Comparison of ENCODE assay signal across 1 cellular context in the genomic region with DNA sequence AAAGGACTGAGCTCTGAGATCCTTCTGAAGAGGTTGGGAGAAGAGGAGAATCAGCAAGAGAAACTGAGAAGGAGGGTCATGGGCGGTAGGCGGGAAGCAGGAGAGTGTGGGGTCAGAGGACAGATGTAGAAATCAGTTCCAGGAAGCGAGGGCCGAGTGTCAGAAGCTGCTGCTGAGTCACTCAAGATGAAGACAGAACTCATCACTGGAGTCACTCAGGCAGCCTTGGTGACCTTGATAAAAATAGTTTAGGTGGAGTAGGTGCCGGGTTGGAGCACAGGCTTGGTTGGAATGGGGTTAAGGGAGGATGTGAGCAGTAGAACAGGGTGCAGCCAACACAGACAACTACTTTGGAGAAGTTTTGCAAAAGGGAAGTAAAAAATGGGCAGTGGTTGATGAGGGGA.
A peak's percentile ranks its signal among the peaks of the same experiment; 100 is the strongest.
TF ChIP-seq lines count a peak whose summit lies in the region.

No MANE protein-coding gene starts in this region.

TF ChIP-seq in K562, 482 proteins besides CTCF, POLR2A, EP300 and RAD21 (continues in another document):
- TF ChIP-seq, protein P1, sequence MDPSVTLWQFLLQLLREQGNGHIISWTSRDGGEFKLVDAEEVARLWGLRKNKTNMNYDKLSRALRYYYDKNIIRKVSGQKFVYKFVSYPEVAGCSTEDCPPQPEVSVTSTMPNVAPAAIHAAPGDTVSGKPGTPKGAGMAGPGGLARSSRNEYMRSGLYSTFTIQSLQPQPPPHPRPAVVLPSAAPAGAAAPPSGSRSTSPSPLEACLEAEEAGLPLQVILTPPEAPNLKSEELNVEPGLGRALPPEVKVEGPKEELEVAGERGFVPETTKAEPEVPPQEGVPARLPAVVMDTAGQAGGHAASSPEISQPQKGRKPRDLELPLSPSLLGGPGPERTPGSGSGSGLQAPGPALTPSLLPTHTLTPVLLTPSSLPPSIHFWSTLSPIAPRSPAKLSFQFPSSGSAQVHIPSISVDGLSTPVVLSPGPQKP (CRISPR knock-in tag; IDR thresholded peaks at IDR 0.05): no peak
- TF ChIP-seq KDM1A (IDR thresholded peaks at IDR 0.05) (peak; percentile 98 to 99), ETV5 (CRISPR knock-in tag; IDR thresholded peaks at IDR 0.05; ENCODE audit: low read depth) (no peak), SMARCB1 (IDR thresholded peaks at IDR 0.05; ENCODE audit: insufficient read length, low read depth) (no peak), TCFL5 (CRISPR knock-in tag; conservative IDR thresholded peaks at IDR 0.05) (no peak), ZFPM2 (CRISPR knock-in tag; IDR thresholded peaks at IDR 0.05) (no peak), TRIM24 (IDR thresholded peaks at IDR 0.05) (peak; percentile 77 to 92), FUS (optimal IDR thresholded peaks at IDR 0.05; ENCODE audit: low read depth, low read length) (no peak), MEF2D (tag; conservative IDR thresholded peaks at IDR 0.05; ENCODE audit: low read depth) (0 out of 2 replicates have a peak, but pooled peaks have one; percentile 69), YBX1 (IDR thresholded peaks at IDR 0.05) (no peak), SMARCA5 (IDR thresholded peaks at IDR 0.05) (no peak), E2F3 (CRISPR knock-in tag; IDR thresholded peaks at IDR 0.05) (no peak), DMBX1 (CRISPR knock-in tag; IDR thresholded peaks at IDR 0.05; ENCODE audit: borderline replicate concordance) (no peak), ZNF41 (CRISPR knock-in tag; conservative IDR thresholded peaks at IDR 0.05) (no peak), ZNF436 (CRISPR knock-in tag; IDR thresholded peaks at IDR 0.05) (no peak), ZNF589 (CRISPR knock-in tag; IDR thresholded peaks at IDR 0.05; ENCODE audit: low read depth) (peak; percentile 68; the same call in 1 of the 2 replicates), ZNF717 (CRISPR knock-in tag; IDR thresholded peaks at IDR 0.05) (no peak), ZC3H11A (IDR thresholded peaks at IDR 0.05; ENCODE audit: low read depth, low read length) (no peak), HNRNPL (IDR thresholded peaks at IDR 0.05; ENCODE audit: low read depth, low read length) (no peak), NFXL1 (CRISPR knock-in tag; IDR thresholded peaks at IDR 0.05) (no peak), ESRRB (CRISPR knock-in tag; IDR thresholded peaks at IDR 0.05; ENCODE audit: borderline replicate concordance) (no peak)
- TF ChIP-seq, protein P2, sequence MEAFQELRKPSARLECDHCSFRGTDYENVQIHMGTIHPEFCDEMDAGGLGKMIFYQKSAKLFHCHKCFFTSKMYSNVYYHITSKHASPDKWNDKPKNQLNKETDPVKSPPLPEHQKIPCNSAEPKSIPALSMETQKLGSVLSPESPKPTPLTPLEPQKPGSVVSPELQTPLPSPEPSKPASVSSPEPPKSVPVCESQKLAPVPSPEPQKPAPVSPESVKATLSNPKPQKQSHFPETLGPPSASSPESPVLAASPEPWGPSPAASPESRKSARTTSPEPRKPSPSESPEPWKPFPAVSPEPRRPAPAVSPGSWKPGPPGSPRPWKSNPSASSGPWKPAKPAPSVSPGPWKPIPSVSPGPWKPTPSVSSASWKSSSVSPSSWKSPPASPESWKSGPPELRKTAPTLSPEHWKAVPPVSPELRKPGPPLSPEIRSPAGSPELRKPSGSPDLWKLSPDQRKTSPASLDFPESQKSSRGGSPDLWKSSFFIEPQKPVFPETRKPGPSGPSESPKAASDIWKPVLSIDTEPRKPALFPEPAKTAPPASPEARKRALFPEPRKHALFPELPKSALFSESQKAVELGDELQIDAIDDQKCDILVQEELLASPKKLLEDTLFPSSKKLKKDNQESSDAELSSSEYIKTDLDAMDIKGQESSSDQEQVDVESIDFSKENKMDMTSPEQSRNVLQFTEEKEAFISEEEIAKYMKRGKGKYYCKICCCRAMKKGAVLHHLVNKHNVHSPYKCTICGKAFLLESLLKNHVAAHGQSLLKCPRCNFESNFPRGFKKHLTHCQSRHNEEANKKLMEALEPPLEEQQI (IDR thresholded peaks at IDR 0.05): no peak
- TF ChIP-seq, protein P3, sequence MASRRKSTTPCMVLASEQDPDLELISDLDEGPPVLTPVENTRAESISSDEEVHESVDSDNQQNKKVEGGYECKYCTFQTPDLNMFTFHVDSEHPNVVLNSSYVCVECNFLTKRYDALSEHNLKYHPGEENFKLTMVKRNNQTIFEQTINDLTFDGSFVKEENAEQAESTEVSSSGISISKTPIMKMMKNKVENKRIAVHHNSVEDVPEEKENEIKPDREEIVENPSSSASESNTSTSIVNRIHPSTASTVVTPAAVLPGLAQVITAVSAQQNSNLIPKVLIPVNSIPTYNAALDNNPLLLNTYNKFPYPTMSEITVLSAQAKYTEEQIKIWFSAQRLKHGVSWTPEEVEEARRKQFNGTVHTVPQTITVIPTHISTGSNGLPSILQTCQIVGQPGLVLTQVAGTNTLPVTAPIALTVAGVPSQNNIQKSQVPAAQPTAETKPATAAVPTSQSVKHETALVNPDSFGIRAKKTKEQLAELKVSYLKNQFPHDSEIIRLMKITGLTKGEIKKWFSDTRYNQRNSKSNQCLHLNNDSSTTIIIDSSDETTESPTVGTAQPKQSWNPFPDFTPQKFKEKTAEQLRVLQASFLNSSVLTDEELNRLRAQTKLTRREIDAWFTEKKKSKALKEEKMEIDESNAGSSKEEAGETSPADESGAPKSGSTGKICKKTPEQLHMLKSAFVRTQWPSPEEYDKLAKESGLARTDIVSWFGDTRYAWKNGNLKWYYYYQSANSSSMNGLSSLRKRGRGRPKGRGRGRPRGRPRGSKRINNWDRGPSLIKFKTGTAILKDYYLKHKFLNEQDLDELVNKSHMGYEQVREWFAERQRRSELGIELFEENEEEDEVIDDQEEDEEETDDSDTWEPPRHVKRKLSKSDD (conservative IDR thresholded peaks at IDR 0.05; ENCODE audit: low read length): no peak
- TF ChIP-seq, protein P4, sequence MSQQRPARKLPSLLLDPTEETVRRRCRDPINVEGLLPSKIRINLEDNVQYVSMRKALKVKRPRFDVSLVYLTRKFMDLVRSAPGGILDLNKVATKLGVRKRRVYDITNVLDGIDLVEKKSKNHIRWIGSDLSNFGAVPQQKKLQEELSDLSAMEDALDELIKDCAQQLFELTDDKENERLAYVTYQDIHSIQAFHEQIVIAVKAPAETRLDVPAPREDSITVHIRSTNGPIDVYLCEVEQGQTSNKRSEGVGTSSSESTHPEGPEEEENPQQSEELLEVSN (IDR thresholded peaks at IDR 0.05; ENCODE audit: borderline replicate concordance in 1 of 2, extremely low read depth in 1 of 2, insufficient read depth in 1 of 2, insufficient read length in 1 of 2, low read depth in 1 of 2, low read length in 1 of 2, poor library complexity in 1 of 2, severe bottlenecking in 1 of 2): peak; percentile 26 to 31
- TF ChIP-seq, protein P5, sequence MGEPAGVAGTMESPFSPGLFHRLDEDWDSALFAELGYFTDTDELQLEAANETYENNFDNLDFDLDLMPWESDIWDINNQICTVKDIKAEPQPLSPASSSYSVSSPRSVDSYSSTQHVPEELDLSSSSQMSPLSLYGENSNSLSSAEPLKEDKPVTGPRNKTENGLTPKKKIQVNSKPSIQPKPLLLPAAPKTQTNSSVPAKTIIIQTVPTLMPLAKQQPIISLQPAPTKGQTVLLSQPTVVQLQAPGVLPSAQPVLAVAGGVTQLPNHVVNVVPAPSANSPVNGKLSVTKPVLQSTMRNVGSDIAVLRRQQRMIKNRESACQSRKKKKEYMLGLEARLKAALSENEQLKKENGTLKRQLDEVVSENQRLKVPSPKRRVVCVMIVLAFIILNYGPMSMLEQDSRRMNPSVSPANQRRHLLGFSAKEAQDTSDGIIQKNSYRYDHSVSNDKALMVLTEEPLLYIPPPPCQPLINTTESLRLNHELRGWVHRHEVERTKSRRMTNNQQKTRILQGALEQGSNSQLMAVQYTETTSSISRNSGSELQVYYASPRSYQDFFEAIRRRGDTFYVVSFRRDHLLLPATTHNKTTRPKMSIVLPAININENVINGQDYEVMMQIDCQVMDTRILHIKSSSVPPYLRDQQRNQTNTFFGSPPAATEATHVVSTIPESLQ (CRISPR knock-in tag; IDR thresholded peaks at IDR 0.05): no peak
- TF ChIP-seq, protein P6, sequence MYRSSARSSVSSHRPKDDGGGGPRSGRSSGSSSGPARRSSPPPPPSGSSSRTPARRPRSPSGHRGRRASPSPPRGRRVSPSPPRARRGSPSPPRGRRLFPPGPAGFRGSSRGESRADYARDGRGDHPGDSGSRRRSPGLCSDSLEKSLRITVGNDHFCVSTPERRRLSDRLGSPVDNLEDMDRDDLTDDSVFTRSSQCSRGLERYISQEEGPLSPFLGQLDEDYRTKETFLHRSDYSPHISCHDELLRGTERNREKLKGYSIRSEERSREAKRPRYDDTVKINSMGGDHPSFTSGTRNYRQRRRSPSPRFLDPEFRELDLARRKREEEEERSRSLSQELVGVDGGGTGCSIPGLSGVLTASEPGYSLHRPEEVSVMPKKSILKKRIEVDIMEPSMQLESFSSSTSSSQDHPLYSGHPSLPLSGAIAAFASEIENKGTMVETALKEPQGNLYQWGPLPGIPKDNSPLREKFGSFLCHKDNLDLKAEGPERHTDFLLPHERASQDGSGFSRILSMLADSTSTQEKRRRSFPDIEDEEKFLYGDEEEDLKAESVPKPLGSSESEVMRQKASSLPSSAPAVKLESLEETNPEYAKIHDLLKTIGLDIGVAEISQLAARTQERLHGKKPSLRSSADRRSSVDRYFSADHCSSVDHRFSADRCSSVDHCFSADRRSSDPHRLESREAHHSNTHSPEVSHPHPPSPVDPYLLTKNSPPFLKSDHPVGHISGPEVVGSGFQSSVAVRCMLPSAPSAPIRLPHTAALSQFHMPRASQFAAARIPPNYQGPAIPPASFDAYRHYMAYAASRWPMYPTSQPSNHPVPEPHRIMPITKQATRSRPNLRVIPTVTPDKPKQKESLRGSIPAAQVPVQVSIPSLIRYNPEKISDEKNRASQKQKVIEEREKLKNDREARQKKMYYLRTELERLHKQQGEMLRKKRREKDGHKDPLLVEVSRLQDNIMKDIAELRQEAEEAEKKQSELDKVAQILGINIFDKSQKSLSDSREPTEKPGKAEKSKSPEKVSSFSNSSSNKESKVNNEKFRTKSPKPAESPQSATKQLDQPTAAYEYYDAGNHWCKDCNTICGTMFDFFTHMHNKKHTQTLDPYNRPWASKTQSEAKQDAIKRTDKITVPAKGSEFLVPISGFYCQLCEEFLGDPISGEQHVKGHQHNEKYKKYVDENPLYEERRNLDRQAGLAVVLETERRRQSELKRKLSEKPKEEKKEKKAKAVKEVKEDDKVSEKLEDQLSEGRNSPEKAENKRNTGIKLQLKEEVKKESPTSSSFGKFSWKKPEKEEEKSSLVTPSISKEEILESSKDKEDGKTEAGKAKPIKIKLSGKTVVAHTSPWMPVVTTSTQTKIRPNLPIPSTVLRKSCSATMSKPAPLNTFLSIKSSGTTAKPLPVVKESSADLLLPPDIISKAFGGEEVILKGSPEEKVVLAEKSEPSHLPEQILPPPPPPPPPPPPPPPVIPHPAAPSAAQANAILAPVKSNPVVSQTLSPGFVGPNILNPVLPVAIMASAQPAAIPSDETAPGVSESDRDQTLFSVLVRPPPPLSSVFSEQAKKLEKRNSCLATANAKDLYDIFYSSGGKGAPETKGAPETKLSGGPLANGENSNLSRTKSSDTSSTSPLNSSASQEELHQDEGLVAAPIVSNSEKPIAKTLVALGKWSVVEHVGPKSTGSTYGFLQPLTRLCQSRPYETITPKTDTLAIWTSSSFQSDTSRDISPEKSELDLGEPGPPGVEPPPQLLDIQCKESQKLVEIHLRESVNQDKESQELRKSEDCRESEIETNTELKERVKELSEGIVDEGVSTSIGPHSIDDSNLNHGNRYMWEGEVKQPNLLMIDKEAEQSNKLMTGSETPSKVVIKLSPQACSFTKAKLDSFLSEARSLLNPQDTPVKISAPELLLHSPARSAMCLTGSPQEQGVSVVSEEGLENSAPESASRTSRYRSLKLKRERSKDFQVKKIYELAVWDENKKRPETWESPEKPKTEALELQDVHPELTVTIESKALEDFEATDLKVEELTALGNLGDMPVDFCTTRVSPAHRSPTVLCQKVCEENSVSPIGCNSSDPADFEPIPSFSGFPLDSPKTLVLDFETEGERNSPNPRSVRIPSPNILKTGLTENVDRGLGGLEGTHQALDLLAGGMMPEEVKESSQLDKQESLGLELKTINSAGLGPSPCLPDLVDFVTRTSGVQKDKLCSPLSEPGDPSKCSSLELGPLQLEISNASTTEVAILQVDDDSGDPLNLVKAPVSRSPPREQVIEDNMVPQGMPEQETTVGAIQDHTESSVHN (IDR thresholded peaks at IDR 0.05; ENCODE audit: borderline replicate concordance in 1 of 2, low read depth in 1 of 2): no peak; a peak in 1 of 4 replicates
- TF ChIP-seq, protein P7, sequence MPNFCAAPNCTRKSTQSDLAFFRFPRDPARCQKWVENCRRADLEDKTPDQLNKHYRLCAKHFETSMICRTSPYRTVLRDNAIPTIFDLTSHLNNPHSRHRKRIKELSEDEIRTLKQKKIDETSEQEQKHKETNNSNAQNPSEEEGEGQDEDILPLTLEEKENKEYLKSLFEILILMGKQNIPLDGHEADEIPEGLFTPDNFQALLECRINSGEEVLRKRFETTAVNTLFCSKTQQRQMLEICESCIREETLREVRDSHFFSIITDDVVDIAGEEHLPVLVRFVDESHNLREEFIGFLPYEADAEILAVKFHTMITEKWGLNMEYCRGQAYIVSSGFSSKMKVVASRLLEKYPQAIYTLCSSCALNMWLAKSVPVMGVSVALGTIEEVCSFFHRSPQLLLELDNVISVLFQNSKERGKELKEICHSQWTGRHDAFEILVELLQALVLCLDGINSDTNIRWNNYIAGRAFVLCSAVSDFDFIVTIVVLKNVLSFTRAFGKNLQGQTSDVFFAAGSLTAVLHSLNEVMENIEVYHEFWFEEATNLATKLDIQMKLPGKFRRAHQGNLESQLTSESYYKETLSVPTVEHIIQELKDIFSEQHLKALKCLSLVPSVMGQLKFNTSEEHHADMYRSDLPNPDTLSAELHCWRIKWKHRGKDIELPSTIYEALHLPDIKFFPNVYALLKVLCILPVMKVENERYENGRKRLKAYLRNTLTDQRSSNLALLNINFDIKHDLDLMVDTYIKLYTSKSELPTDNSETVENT (CRISPR knock-in tag; IDR thresholded peaks at IDR 0.05): no peak
- TF ChIP-seq, protein P8, sequence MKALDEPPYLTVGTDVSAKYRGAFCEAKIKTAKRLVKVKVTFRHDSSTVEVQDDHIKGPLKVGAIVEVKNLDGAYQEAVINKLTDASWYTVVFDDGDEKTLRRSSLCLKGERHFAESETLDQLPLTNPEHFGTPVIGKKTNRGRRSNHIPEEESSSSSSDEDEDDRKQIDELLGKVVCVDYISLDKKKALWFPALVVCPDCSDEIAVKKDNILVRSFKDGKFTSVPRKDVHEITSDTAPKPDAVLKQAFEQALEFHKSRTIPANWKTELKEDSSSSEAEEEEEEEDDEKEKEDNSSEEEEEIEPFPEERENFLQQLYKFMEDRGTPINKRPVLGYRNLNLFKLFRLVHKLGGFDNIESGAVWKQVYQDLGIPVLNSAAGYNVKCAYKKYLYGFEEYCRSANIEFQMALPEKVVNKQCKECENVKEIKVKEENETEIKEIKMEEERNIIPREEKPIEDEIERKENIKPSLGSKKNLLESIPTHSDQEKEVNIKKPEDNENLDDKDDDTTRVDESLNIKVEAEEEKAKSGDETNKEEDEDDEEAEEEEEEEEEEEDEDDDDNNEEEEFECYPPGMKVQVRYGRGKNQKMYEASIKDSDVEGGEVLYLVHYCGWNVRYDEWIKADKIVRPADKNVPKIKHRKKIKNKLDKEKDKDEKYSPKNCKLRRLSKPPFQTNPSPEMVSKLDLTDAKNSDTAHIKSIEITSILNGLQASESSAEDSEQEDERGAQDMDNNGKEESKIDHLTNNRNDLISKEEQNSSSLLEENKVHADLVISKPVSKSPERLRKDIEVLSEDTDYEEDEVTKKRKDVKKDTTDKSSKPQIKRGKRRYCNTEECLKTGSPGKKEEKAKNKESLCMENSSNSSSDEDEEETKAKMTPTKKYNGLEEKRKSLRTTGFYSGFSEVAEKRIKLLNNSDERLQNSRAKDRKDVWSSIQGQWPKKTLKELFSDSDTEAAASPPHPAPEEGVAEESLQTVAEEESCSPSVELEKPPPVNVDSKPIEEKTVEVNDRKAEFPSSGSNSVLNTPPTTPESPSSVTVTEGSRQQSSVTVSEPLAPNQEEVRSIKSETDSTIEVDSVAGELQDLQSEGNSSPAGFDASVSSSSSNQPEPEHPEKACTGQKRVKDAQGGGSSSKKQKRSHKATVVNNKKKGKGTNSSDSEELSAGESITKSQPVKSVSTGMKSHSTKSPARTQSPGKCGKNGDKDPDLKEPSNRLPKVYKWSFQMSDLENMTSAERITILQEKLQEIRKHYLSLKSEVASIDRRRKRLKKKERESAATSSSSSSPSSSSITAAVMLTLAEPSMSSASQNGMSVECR (CRISPR knock-in tag; IDR thresholded peaks at IDR 0.05): no peak
